In the genomic region with DNA sequence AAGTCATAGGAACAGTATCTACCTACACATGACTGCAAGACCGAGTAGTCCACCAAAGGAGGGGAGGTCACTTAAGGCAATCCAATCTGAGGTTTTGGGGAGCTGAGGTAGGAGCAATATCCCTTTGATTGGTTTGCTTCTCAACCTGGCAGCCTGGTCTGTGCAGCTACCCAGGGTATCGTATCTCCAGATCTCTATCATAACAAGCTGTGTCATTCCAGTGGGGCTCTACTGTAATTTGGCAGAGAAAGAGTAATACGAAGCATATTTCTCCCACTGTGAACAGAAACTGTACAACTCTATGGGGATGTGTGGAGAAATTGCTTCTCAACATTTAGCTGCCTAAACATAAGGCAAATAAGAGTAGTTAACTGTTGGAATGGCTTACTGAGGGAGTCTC, we compare ENCODE assay signal across 19 cellular contexts. TPM values are rescaled to one million over a fixed set of nuclear protein-coding genes. Genes with fewer than 3 reads are reported as not detected.
A peak's percentile ranks its signal among the peaks of the same experiment; 100 is the strongest.
DNase-seq lines count a peak whose midpoint lies in the region; ATAC-seq and TF ChIP-seq lines count a peak whose summit lies in the region.
"Had no signal": no experiment of that assay in that cellular context is flagged by ENCODE, and none has a peak within 500 bp of the region (broad histone marks: within the 10 kb centered on the region; RNA-seq: fewer than 3 reads in every experiment).

No MANE protein-coding gene starts in this region.

- no TSS peak for BruUV-seq in PC-3 (replicated peaks; lab: Mats Ljungman, UMichigan)

- H3K4me1 ChIP-seq in SK-N-SH (ENCODE audit: control insufficient read depth in 1 of 2, insufficient read depth in 2 of 2, low read depth in 1 of 2, low read length in 1 of 2) = peaks cover 0 to 4% of the 10 kb centered on the region in 2 experiments; a peak in 1 of 4 replicates
- peaks cover 0 to 4% (median 0%) of the 10 kb centered on the region in 4 donors for H3K4me1 ChIP-seq in esophagus muscularis mucosa
- no peaks in the 10 kb centered on the region for H3K4me1 ChIP-seq in PC-3 (ENCODE audit: insufficient read depth, low read length)
- H3K4me1 ChIP-seq: A549, Caco-2 had no signal

- H2AFZ ChIP-seq in SK-N-SH (ENCODE audit: low read depth) = no peak overlapping the region
- no peak overlapping the region for H2AFZ ChIP-seq in PC-3 (ENCODE audit: low read length)

- H3K9me3 ChIP-seq in SK-N-SH (no peaks in the 10 kb centered on the region), esophagus muscularis mucosa (no peaks in the 10 kb centered on the region), PC-3 (ENCODE audit: low read length) (no peaks in the 10 kb centered on the region)
- H3K9me3 ChIP-seq: A549; BLaER1 treated with 17β-estradiol and CSF1 and Interleukin-3, amounts not matched to agents 10 nM and 100 nM; Caco-2 had no signal

- no peak for ATAC-seq in SK-N-SH treated with all-trans-retinoic acid at 6 μM for 48 hours
- ATAC-seq in PC-3 = no peak
- ATAC-seq: A549; CD8-positive, alpha-beta T cell had no signal

- TF ChIP-seq RAD21 in SK-N-SH (IDR thresholded peaks at IDR 0.05; ENCODE audit: low read length) = no peak

- H3K4me3 ChIP-seq in SK-N-SH (ENCODE audit: low read depth in 2 of 2, low read length in 1 of 2) = no peak overlapping the region
- no peak overlapping the region for H3K4me3 ChIP-seq in esophagus muscularis mucosa
- no peak overlapping the region for H3K4me3 ChIP-seq in PC-3 (ENCODE audit: low read length)
- H3K4me3 ChIP-seq: A549; BLaER1 treated with 17β-estradiol and CSF1 and Interleukin-3, amounts not matched to agents 10 nM and 100 nM had no signal

- DNase-seq in DMS 273 (lab: John Stamatoyannopoulos, UW; ENCODE audit: unreplicated experiment) = peak; percentile 21
- DNase-seq in DMS 273 treated with DMSO at 0.1 percent for 48 hours (lab: John Stamatoyannopoulos, UW) = no peak
- peak; percentile 44 for DNase-seq in SK-N-SH
- peak; percentile 42 for DNase-seq in esophagus muscularis mucosa (ENCODE audit: extremely low spot score)
- DNase-seq in PC-3 = no peak
- DNase-seq: AML-193; Caco-2; Calu3; CD4-positive, alpha-beta T cell; CD8-positive, alpha-beta T cell; DMS79 treated with DMSO at 0.1 percent for 48 hours; GF-D8 had no signal

- TF ChIP-seq CTCF in SK-N-SH (IDR thresholded peaks at IDR 0.05) = no peak
- no peak for TF ChIP-seq CTCF in esophagus muscularis mucosa (IDR thresholded peaks at IDR 0.05)
- TF ChIP-seq CTCF in PC-3 (conservative IDR thresholded peaks at IDR 0.05; ENCODE audit: low read depth, low read length) = no peak

- H4K20me1 ChIP-seq in SK-N-SH (ENCODE audit: insufficient read depth) (no peaks in the 10 kb centered on the region), PC-3 (ENCODE audit: low read length) (no peaks in the 10 kb centered on the region)
- H4K20me1 ChIP-seq: BLaER1 treated with 17β-estradiol and CSF1 and Interleukin-3, amounts not matched to agents 10 nM and 100 nM had no signal

- CTCF ChIA-PET in SK-N-SH (lab: Yijun Ruan, JAX) (interaction anchor here (0.7 kb wide), 1 partner anchor 284 kb away, joined by 3 read pairs; no protein-coding TSS in a partner anchor), PC-3 (lab: Charles Lee) (no interaction called here)

- POLR2A ChIA-PET in SK-N-SH (lab: Yijun Ruan, JAX) (no interaction called here), PC-3 (lab: Charles Lee; ENCODE audit: unreplicated experiment) (no interaction called here)

- no peak overlapping the region for H3K4me2 ChIP-seq in SK-N-SH
- H3K4me2 ChIP-seq in PC-3 (ENCODE audit: low read length) = no peak overlapping the region
- H3K4me2 ChIP-seq: A549; BLaER1 treated with 17β-estradiol and CSF1 and Interleukin-3, amounts not matched to agents 10 nM and 100 nM had no signal

- WGBS in SK-N-SH (ENCODE audit: low lambda C conversion rate) = 30% methylated on average over 3 of the region's 3 CpGs
- 82% methylated on average over 3 of the region's 3 CpGs for WGBS in esophagus muscularis mucosa

- H3F3A ChIP-seq in SK-N-SH (replicated peaks; ENCODE audit: insufficient read depth) = no peaks in the 10 kb centered on the region
- H3F3A ChIP-seq in PC-3 (ENCODE audit: low read length, unreplicated experiment) = no peaks in the 10 kb centered on the region

- H3K36me3 ChIP-seq in SK-N-SH (replicated peaks in 1 of 2; ENCODE audit: control insufficient read depth in 1 of 2, insufficient read depth in 2 of 2, low read length in 1 of 2) (no peaks in the 10 kb centered on the region), esophagus muscularis mucosa (no peaks in the 10 kb centered on the region), PC-3 (ENCODE audit: low read depth, low read length) (no peaks in the 10 kb centered on the region)

- H3K27ac ChIP-seq in SK-N-SH (ENCODE audit: low read depth in 2 of 2, low read length in 1 of 2) = no peak overlapping the region
- no peak overlapping the region for H3K27ac ChIP-seq in esophagus muscularis mucosa (replicated peaks in 1 of 4)
- H3K27ac ChIP-seq in PC-3 (ENCODE audit: low read length) = no peak overlapping the region
- H3K27ac ChIP-seq: 22Rv1; A549; BLaER1 treated with 17β-estradiol and CSF1 and Interleukin-3, amounts not matched to agents 10 nM and 100 nM; C4-2B had no signal

- H3K79me2 ChIP-seq in SK-N-SH (ENCODE audit: insufficient read depth) = no peaks in the 10 kb centered on the region
- H3K79me2 ChIP-seq in PC-3 (ENCODE audit: low read length) = no peaks in the 10 kb centered on the region

- H3K9ac ChIP-seq in SK-N-SH (no peak overlapping the region), PC-3 (ENCODE audit: low read length) (no peak overlapping the region)
- H3K9ac ChIP-seq: BLaER1 treated with 17β-estradiol and CSF1 and Interleukin-3, amounts not matched to agents 10 nM and 100 nM had no signal

- intact Hi-C loops in esophagus muscularis mucosa (cut with DNase I) = no loop called here
- intact Hi-C loops in PC-3 (cut with micrococcal nuclease) = no loop called here

- H3K9me2 ChIP-seq in SK-N-SH (no peaks in the 10 kb centered on the region), PC-3 (replicated peaks; ENCODE audit: low read length) (no peaks in the 10 kb centered on the region)

- no peaks in the 10 kb centered on the region for H3K27me3 ChIP-seq in SK-N-SH (ENCODE audit: insufficient read depth)
- H3K27me3 ChIP-seq in esophagus muscularis mucosa = no peaks in the 10 kb centered on the region
- no peaks in the 10 kb centered on the region for H3K27me3 ChIP-seq in PC-3 (ENCODE audit: low read length)
- H3K27me3 ChIP-seq: BLaER1 treated with 17β-estradiol and CSF1 and Interleukin-3, amounts not matched to agents 10 nM and 100 nM had no signal

- TF ChIP-seq EP300 in SK-N-SH (IDR thresholded peaks at IDR 0.05; ENCODE audit: borderline replicate concordance in 1 of 2, low read depth in 1 of 2, low read length in 1 of 2) (no peak), esophagus muscularis mucosa (IDR thresholded peaks at IDR 0.05) (no peak)

- no peak for TF ChIP-seq POLR2A in esophagus muscularis mucosa (IDR thresholded peaks at IDR 0.05; ENCODE audit: low read depth)

TF ChIP-seq in SK-N-SH, 30 proteins besides CTCF, POLR2A, EP300 and RAD21:
- TF ChIP-seq JUND (IDR thresholded peaks at IDR 0.05) (no peak), RCOR1 (IDR thresholded peaks at IDR 0.05; ENCODE audit: low read length) (peak; percentile 20; the same call in 1 of the 2 replicates), GATA2 (CRISPR knock-in tag; IDR thresholded peaks at IDR 0.05) (peak; percentile 57)

TF ChIP-seq in SK-N-SH treated with all-trans-retinoic acid at 6 μM for 48 hours, 23 proteins besides CTCF, POLR2A, EP300 and RAD21 (continues in another document):
- TF ChIP-seq PPARA (CRISPR knock-in tag; IDR thresholded peaks at IDR 0.05; ENCODE audit: borderline replicate concordance) (no peak), ZC3H10 (CRISPR knock-in tag; IDR thresholded peaks at IDR 0.05) (no peak), ISL1 (CRISPR knock-in tag; IDR thresholded peaks at IDR 0.05) (no peak), GLIS3 (CRISPR knock-in tag; IDR thresholded peaks at IDR 0.05) (no peak), TCF4 (CRISPR knock-in tag; IDR thresholded peaks at IDR 0.05; ENCODE audit: borderline replicate concordance) (no peak), ESRRG (CRISPR knock-in tag; IDR thresholded peaks at IDR 0.05) (no peak), ZNF8 (CRISPR knock-in tag; IDR thresholded peaks at IDR 0.05) (no peak)
- TF ChIP-seq, protein P1, sequence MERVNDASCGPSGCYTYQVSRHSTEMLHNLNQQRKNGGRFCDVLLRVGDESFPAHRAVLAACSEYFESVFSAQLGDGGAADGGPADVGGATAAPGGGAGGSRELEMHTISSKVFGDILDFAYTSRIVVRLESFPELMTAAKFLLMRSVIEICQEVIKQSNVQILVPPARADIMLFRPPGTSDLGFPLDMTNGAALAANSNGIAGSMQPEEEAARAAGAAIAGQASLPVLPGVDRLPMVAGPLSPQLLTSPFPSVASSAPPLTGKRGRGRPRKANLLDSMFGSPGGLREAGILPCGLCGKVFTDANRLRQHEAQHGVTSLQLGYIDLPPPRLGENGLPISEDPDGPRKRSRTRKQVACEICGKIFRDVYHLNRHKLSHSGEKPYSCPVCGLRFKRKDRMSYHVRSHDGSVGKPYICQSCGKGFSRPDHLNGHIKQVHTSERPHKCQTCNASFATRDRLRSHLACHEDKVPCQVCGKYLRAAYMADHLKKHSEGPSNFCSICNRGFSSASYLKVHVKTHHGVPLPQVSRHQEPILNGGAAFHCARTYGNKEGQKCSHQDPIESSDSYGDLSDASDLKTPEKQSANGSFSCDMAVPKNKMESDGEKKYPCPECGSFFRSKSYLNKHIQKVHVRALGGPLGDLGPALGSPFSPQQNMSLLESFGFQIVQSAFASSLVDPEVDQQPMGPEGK (CRISPR knock-in tag; IDR thresholded peaks at IDR 0.05; ENCODE audit: borderline replicate concordance) = no peak

RNA-seq across cellular contexts. Expression of a gene that starts 20.5 kb away (rescaled TPM):
- polyA plus RNA-seq in SK-N-SH (2012; rRNA removed) = 0.08 and 0.16 TPM in 2 replicates
- 0.06 and 0.09 TPM in 2 replicates for polyA plus RNA-seq in SK-N-SH (2012; cell fraction: cytosol; rRNA removed)
- polyA plus RNA-seq in SK-N-SH (2012; cell fraction: nucleus; rRNA removed) = 0.15 and 0.57 TPM in 2 replicates
- 1 to 10 TPM in 2 of 4 donors, under 1 TPM in 2; 0.26 to 1.5 (median 0.87) TPM for total RNA-seq in esophagus muscularis mucosa
- 0.17 and 0.36 TPM in 2 replicates for total RNA-seq in PC-3 (2014; rRNA removed)
- total RNA-seq: A172, B cell had no signal

RNA-seq across cellular contexts. Expression of a gene that starts 38.0 kb away (rescaled TPM):
- polyA plus RNA-seq in SK-N-SH (2012; rRNA removed) = 10.8 and 12.2 TPM in 2 replicates
- polyA plus RNA-seq in SK-N-SH (2012; cell fraction: cytosol; rRNA removed) = 8.0 and 10.5 TPM in 2 replicates
- 27.1 and 37.0 TPM in 2 replicates for polyA plus RNA-seq in SK-N-SH (2012; cell fraction: nucleus; rRNA removed)
- 10 to 100 TPM in 2 of 4 donors, 1 to 10 TPM in 2; 6.6 to 12.8 (median 9.0) TPM for total RNA-seq in esophagus muscularis mucosa
- total RNA-seq in PC-3 (2014; rRNA removed) = 25.1 and 28.8 TPM in 2 replicates

Comparison
In these comparisons a context has a peak if more than half of its experiments do, and no peak if none do; other contexts are left out.
1. DNase-seq: peak in DMS 273 (single experiment), SK-N-SH (single experiment) and esophagus muscularis mucosa (single experiment); none in DMS 273 treated with DMSO at 0.1 percent for 48 hours (single experiment) and PC-3 (single experiment).